8 cellular contexts compared by ENCODE assay signal in the genomic region with DNA sequence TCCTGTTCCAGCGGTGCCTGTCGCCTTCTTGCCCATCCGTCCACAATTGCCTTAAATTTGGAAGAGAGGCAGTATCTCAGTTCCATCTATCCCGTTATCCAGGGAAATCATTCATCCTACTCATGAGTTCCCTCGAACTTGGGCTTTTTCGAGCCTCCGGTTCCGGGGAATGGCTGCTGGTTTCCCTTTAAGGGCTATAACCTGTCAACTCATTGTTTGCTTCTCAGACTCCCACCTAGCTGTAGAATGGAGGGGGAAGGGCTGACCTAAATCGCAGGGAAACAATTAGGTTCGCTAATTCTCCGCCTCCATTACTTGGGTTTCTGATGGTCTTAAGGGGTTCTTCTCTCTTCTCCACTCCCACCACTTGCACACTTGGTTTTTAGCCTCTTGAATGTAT. TPM values are rescaled to one million over a fixed set of nuclear protein-coding genes. Genes with fewer than 3 reads are reported as not detected.
A peak's percentile ranks its signal among the peaks of the same experiment; 100 is the strongest.
DNase-seq lines count a peak whose midpoint lies in the region; ATAC-seq and TF ChIP-seq lines count a peak whose summit lies in the region.

No MANE protein-coding gene starts in this region.

- DNase-seq in AG10803 (ENCODE audit: low read depth) (no peak), HCT116 (ENCODE audit: low read depth, low spot score) (no peak), cerebellar cortex (ENCODE audit: low spot score) (peak; percentile 30), GDM1 (lab: John Stamatoyannopoulos, UW) (no peak), AML-193 (lab: John Stamatoyannopoulos, UW) (no peak)
- DNase-seq in naive thymus-derived CD4-positive, alpha-beta T cell = no peak

- peaks cover 0 to 8% of the 10 kb centered on the region in 2 experiments; a peak in 2 of 4 replicates for H3K4me1 ChIP-seq in HCT116 (ENCODE audit: control insufficient read depth in 1 of 2, insufficient read depth in 2 of 2, low read length in 2 of 2)
- no peaks in the 10 kb centered on the region for H3K4me1 ChIP-seq in naive thymus-derived CD4-positive, alpha-beta T cell (ENCODE audit: control insufficient read depth in 2 of 2, insufficient read depth in 2 of 2, low read length in 2 of 2)

- RAD21 ChIA-PET in HCT116 (lab: Charles Lee; ENCODE audit: low non-redundant PET in 1 of 2, low total read pairs in 2 of 2, uncharacterized antibody in 2 of 2, unreplicated experiment in 2 of 2) = no interaction called here

- peak overlapping the region; percentile 93 for H2AFZ ChIP-seq in HCT116 (ENCODE audit: low read depth, low read length, poor library complexity, severe bottlenecking)

- H3K9ac ChIP-seq in HCT116 (ENCODE audit: low read length) = no peak overlapping the region

- peaks cover 0 to 7% (median 0%) of the 10 kb centered on the region in 11 donors for H3K9me3 Mint-ChIP-seq in naive thymus-derived CD4-positive, alpha-beta T cell

- H3K27ac ChIP-seq in HCT116 (ENCODE audit: low read depth, low read length) = no peak overlapping the region
- no peak overlapping the region for H3K27ac ChIP-seq in naive thymus-derived CD4-positive, alpha-beta T cell (ENCODE audit: low read depth, low read length)

- H3K27ac Mint-ChIP-seq in naive thymus-derived CD4-positive, alpha-beta T cell = no peak overlapping the region

- H3K9me3 ChIP-seq in HCT116 (ENCODE audit: control insufficient read depth in 1 of 2, insufficient read depth in 1 of 2, low read depth in 1 of 2, low read length in 2 of 2) = no peaks in the 10 kb centered on the region
- H3K9me3 ChIP-seq in naive thymus-derived CD4-positive, alpha-beta T cell (ENCODE audit: control insufficient read depth in 2 of 3, low read length in 3 of 3) = no peaks in the 10 kb centered on the region

- no peaks in the 10 kb centered on the region for H3K9me2 ChIP-seq in HCT116 (ENCODE audit: insufficient read depth)

- POLR2A ChIA-PET in HCT116 (lab: Charles Lee) = no interaction called here
- POLR2A ChIA-PET in naive thymus-derived CD4-positive, alpha-beta T cell (lab: Charles Lee) = no interaction called here

- H3K36me3 Mint-ChIP-seq in naive thymus-derived CD4-positive, alpha-beta T cell = peaks cover 0 to 9% (median 0%) of the 10 kb centered on the region in 5 donors

- peak overlapping the region; percentile 59 to 81 (median 77) for H3K4me3 Mint-ChIP-seq in naive thymus-derived CD4-positive, alpha-beta T cell

- ATAC-seq in HCT116 = no peak
- ATAC-seq in naive thymus-derived CD4-positive, alpha-beta T cell = no peak
- ATAC-seq in HG02870 (IDR thresholded peaks at IDR 0.05; ENCODE audit: unreplicated experiment) = no peak
- ATAC-seq in HG02973 (IDR thresholded peaks at IDR 0.05; ENCODE audit: unreplicated experiment) = no peak

- H3K27me3 Mint-ChIP-seq in naive thymus-derived CD4-positive, alpha-beta T cell = peaks cover 53 to 66% (median 60%) of the 10 kb centered on the region in 5 donors

- no peaks in the 10 kb centered on the region for H4K20me1 ChIP-seq in HCT116 (ENCODE audit: insufficient read depth)

- no peak for TF ChIP-seq RAD21 in HCT116 (IDR thresholded peaks at IDR 0.05; ENCODE audit: low read depth)

- no peak overlapping the region for H3K4me2 ChIP-seq in HCT116 (ENCODE audit: low read length)

- no peak for TF ChIP-seq POLR2A in HCT116 (IDR thresholded peaks at IDR 0.05; ENCODE audit: borderline replicate concordance, extremely low read depth, insufficient read depth, insufficient read length)

- H3K4me1 Mint-ChIP-seq in naive thymus-derived CD4-positive, alpha-beta T cell = peaks cover 2 to 20% (median 14%) of the 10 kb centered on the region in 7 donors

- intact Hi-C loops in HCT116 (cut with micrococcal nuclease) = no loop called here
- intact Hi-C loops in naive thymus-derived CD4-positive, alpha-beta T cell (cut with micrococcal nuclease) = no loop called here

- no peaks in the 10 kb centered on the region for H3K36me3 ChIP-seq in HCT116 (ENCODE audit: control insufficient read depth in 1 of 2, insufficient read depth in 2 of 2, low read length in 2 of 2)
- no peaks in the 10 kb centered on the region for H3K36me3 ChIP-seq in naive thymus-derived CD4-positive, alpha-beta T cell (ENCODE audit: control insufficient read depth in 2 of 3, insufficient read depth in 3 of 3, low read length in 3 of 3)

- H3K79me2 ChIP-seq in HCT116 (ENCODE audit: insufficient read depth, low read length) = no peaks in the 10 kb centered on the region

- no TSS peak for BruUV-seq in HCT116 (replicated peaks; lab: Mats Ljungman, UMichigan)

- peak overlapping the region; percentile 69 for H3K4me3 ChIP-seq in AG10803 (ENCODE audit: low read length)
- H3K4me3 ChIP-seq in HCT116 (replicated peaks in 1 of 2; ENCODE audit: low read depth in 1 of 2, low read length in 2 of 2) = no peak overlapping the region
- no peak overlapping the region for H3K4me3 ChIP-seq in naive thymus-derived CD4-positive, alpha-beta T cell (ENCODE audit: low read length)

- no peaks in the 10 kb centered on the region for H3K27me3 ChIP-seq in HCT116 (ENCODE audit: insufficient read depth, low read length)
- H3K27me3 ChIP-seq in naive thymus-derived CD4-positive, alpha-beta T cell (ENCODE audit: control insufficient read depth in 2 of 2, insufficient read depth in 2 of 2, low read length in 2 of 2) = peaks cover 0 to 5% of the 10 kb centered on the region in 2 donors

- TF ChIP-seq CTCF in AG10803 (conservative IDR thresholded peaks at IDR 0.05; ENCODE audit: low read length) (no peak), HCT116 (IDR thresholded peaks at IDR 0.05 in 2 of 3, conservative IDR thresholded peaks at IDR 0.05 in 1 of 3; ENCODE audit: borderline replicate concordance in 1 of 3, insufficient read depth in 1 of 3, low read depth in 2 of 3, low read length in 2 of 3) (no peak)

- CTCF ChIA-PET in HCT116 (lab: Charles Lee) = interaction anchor here (0.6 to 3.1 kb wide), 7 partner anchors 330 to 633 kb away, joined by 3 to 24 read pairs (median 5); a partner anchor contains a TSS
- CTCF ChIA-PET in naive thymus-derived CD4-positive, alpha-beta T cell (lab: Charles Lee) = interaction anchor here (1.0 kb wide), 1 partner anchor 23 kb away, joined by 3 read pairs; no protein-coding TSS in a partner anchor

TF ChIP-seq in HCT116, 20 proteins besides CTCF, POLR2A, EP300 and RAD21:
- TF ChIP-seq SRF (IDR thresholded peaks at IDR 0.05; ENCODE audit: low read depth) (no peak), SIN3A (IDR thresholded peaks at IDR 0.05; ENCODE audit: low read depth) (no peak), CBX3 (IDR thresholded peaks at IDR 0.05; ENCODE audit: low read depth) (no peak), ZNF274 (IDR thresholded peaks at IDR 0.05; ENCODE audit: low read depth, low read length) (no peak), EZH2phosphoT487 (IDR thresholded peaks at IDR 0.05; ENCODE audit: borderline replicate concordance) (no peak), EGR1 (IDR thresholded peaks at IDR 0.05; ENCODE audit: low read depth) (no peak), TCF7L2 (IDR thresholded peaks at IDR 0.05; ENCODE audit: borderline replicate concordance, extremely low read depth, insufficient read depth, insufficient read length) (no peak), POLR2AphosphoS5 (IDR thresholded peaks at IDR 0.05; ENCODE audit: low read depth, low read length) (no peak), FOSL1 (IDR thresholded peaks at IDR 0.05; ENCODE audit: low read depth) (no peak), ZFX (IDR thresholded peaks at IDR 0.05) (no peak), EZH2 (IDR thresholded peaks at IDR 0.05) (no peak)
- TF ChIP-seq, protein P1, sequence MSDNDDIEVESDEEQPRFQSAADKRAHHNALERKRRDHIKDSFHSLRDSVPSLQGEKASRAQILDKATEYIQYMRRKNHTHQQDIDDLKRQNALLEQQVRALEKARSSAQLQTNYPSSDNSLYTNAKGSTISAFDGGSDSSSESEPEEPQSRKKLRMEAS (IDR thresholded peaks at IDR 0.05) = no peak
- TF ChIP-seq, protein P2, sequence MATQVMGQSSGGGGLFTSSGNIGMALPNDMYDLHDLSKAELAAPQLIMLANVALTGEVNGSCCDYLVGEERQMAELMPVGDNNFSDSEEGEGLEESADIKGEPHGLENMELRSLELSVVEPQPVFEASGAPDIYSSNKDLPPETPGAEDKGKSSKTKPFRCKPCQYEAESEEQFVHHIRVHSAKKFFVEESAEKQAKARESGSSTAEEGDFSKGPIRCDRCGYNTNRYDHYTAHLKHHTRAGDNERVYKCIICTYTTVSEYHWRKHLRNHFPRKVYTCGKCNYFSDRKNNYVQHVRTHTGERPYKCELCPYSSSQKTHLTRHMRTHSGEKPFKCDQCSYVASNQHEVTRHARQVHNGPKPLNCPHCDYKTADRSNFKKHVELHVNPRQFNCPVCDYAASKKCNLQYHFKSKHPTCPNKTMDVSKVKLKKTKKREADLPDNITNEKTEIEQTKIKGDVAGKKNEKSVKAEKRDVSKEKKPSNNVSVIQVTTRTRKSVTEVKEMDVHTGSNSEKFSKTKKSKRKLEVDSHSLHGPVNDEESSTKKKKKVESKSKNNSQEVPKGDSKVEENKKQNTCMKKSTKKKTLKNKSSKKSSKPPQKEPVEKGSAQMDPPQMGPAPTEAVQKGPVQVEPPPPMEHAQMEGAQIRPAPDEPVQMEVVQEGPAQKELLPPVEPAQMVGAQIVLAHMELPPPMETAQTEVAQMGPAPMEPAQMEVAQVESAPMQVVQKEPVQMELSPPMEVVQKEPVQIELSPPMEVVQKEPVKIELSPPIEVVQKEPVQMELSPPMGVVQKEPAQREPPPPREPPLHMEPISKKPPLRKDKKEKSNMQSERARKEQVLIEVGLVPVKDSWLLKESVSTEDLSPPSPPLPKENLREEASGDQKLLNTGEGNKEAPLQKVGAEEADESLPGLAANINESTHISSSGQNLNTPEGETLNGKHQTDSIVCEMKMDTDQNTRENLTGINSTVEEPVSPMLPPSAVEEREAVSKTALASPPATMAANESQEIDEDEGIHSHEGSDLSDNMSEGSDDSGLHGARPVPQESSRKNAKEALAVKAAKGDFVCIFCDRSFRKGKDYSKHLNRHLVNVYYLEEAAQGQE (IDR thresholded peaks at IDR 0.05; ENCODE audit: low read depth) = no peak

RNA-seq across cellular contexts. Expression of a gene that starts 1.2 kb away (rescaled TPM):
- total RNA-seq in HCT116 (2021; ENCODE audit: unreplicated experiment) = 0.54 TPM
- polyA plus RNA-seq in HCT116 (2012) = not detected in 2 replicates
- total RNA-seq in naive thymus-derived CD4-positive, alpha-beta T cell = under 1 TPM in 1 of 5 experiments, not detected in 4; 0.27 TPM
- not detected for polyA plus RNA-seq in naive thymus-derived CD4-positive, alpha-beta T cell

RNA-seq across cellular contexts. Expression of a gene that starts 43.6 kb away (rescaled TPM):
- 72.5 TPM for total RNA-seq in HCT116 (2021; ENCODE audit: unreplicated experiment)
- polyA plus RNA-seq in HCT116 (2012) = 33.6 and 40.7 TPM in 2 replicates
- 1 to 10 TPM in 1 of 5 experiments, under 1 TPM in 4; 0.42 to 1.5 (median 0.59) TPM for total RNA-seq in naive thymus-derived CD4-positive, alpha-beta T cell
- polyA plus RNA-seq in naive thymus-derived CD4-positive, alpha-beta T cell = not detected

Comparison
In these comparisons a context has a peak if more than half of its experiments do, and no peak if none do; other contexts are left out.
1. RNA of a gene that starts 43.6 kb away (total RNA-seq): 72.5 TPM in HCT116 (single experiment); 0.42 to 1.5 TPM in naive thymus-derived CD4-positive, alpha-beta T cell; every median in the first group is over 10 times any median in the second.